ENCODE assay signal across 8 cellular contexts in the genomic region with DNA sequence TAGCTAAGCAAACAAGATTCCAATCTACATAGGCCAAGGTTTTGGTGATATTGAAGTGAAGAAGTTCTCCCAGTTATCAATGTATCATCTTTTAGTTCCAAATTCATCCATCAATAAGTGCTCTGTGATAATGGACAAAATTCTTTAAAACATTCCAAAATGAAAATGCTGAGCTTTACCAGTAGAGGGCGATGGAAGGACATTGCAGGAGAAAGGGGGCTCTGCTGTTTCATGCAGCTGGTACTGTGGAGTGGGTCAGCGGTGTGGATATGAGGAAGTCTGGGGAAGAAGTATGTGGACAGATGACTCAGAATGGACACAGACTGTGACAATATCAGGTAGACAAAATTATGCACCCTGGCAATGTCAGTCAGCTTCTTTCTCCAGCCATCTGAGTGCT. TPM values are rescaled to one million over a fixed set of nuclear protein-coding genes. Genes with fewer than 3 reads are reported as not detected.
A peak's percentile ranks its signal among the peaks of the same experiment; 100 is the strongest.
DNase-seq lines count a peak whose midpoint lies in the region; ATAC-seq and TF ChIP-seq lines count a peak whose summit lies in the region.

No MANE protein-coding gene starts in this region.

- H3K4me3 Mint-ChIP-seq in WTC11: no peak overlapping the region
- H3K4me3 Mint-ChIP-seq in activated T-helper 2 cell treated with anti-CD3 and anti-CD28 coated beads, Interferon-gamma antibody, Interleukin-2, Interleukin-4, amounts not matched to agents 10 μg/mL and 5 μg/mL and 100 μg/mL, durations not matched to agents 14 hours and 24 hours and 36 hours (ENCODE audit: low read depth): no peak overlapping the region
- H3K4me3 Mint-ChIP-seq in immature natural killer cell: no peak overlapping the region

- H3K4me1 ChIP-seq in left lung: no peaks in the 10 kb centered on the region

- intact Hi-C loops in left lung (cut with DNase I): no loop called here
- intact Hi-C loops in activated T-helper 2 cell treated with anti-CD3 and anti-CD28 coated beads, Interferon-gamma antibody, Interleukin-2, Interleukin-4, amounts not matched to agents 10 μg/mL and 5 μg/mL and 100 μg/mL, durations not matched to agents 14 hours and 24 hours and 36 hours (cut with micrococcal nuclease): no loop called here

- TF ChIP-seq CTCF in BJ (IDR thresholded peaks at IDR 0.05; ENCODE audit: insufficient read depth, low read depth, low read length) (peak; percentile 47), WTC11 (IDR thresholded peaks at IDR 0.05) (peak; percentile 40), left lung (IDR thresholded peaks at IDR 0.05) (peak in 1 of 2 donors; percentile 42)

- no peaks in the 10 kb centered on the region for H3K9me3 ChIP-seq in left lung

- H3K4me3 ChIP-seq in BJ (ENCODE audit: low read depth, low read length) (no peak overlapping the region), left lung (no peak overlapping the region)

- H3K36me3 Mint-ChIP-seq in WTC11 (peaks cover 12% of the 10 kb centered on the region), immature natural killer cell (no peaks in the 10 kb centered on the region)
- H3K36me3 Mint-ChIP-seq in activated T-helper 2 cell treated with anti-CD3 and anti-CD28 coated beads, Interferon-gamma antibody, Interleukin-2, Interleukin-4, amounts not matched to agents 10 μg/mL and 5 μg/mL and 100 μg/mL, durations not matched to agents 14 hours and 24 hours and 36 hours (ENCODE audit: low read depth): no peaks in the 10 kb centered on the region

- TF ChIP-seq POLR2A in GM18505 (IDR thresholded peaks at IDR 0.05; ENCODE audit: borderline replicate concordance, extremely low read depth, insufficient read depth, insufficient read length): no peak

- DNase-seq in BJ (ENCODE audit: low read depth): no peak
- DNase-seq in H4 (ENCODE audit: low spot score): peak; percentile 10
- no peak for DNase-seq in WTC11 (ENCODE audit: low spot score)
- DNase-seq in left lung: no peak
- no peak for DNase-seq in activated T-helper 2 cell treated with anti-CD3 and anti-CD28 coated beads, Interferon-gamma antibody, Interleukin-2, Interleukin-4, amounts not matched to agents 10 μg/mL and 5 μg/mL and 100 μg/mL, durations not matched to agents 14 hours and 24 hours and 36 hours (ENCODE audit: low spot score)
- no peak for DNase-seq in immature natural killer cell

- no peak overlapping the region for H3K27ac ChIP-seq in left lung

- H3K9me3 Mint-ChIP-seq in WTC11 (peaks cover 18% of the 10 kb centered on the region), immature natural killer cell (peaks cover 0 to 1% (median 0%) of the 10 kb centered on the region in 6 donors)
- H3K9me3 Mint-ChIP-seq in activated T-helper 2 cell treated with anti-CD3 and anti-CD28 coated beads, Interferon-gamma antibody, Interleukin-2, Interleukin-4, amounts not matched to agents 10 μg/mL and 5 μg/mL and 100 μg/mL, durations not matched to agents 14 hours and 24 hours and 36 hours: no peaks in the 10 kb centered on the region

- H3K4me1 Mint-ChIP-seq in WTC11 (no peaks in the 10 kb centered on the region), immature natural killer cell (no peaks in the 10 kb centered on the region)
- no peaks in the 10 kb centered on the region for H3K4me1 Mint-ChIP-seq in activated T-helper 2 cell treated with anti-CD3 and anti-CD28 coated beads, Interferon-gamma antibody, Interleukin-2, Interleukin-4, amounts not matched to agents 10 μg/mL and 5 μg/mL and 100 μg/mL, durations not matched to agents 14 hours and 24 hours and 36 hours (ENCODE audit: low read depth)

- POLR2A ChIA-PET in BJ (lab: Charles Lee): interaction anchor here (0.6 kb wide), 1 partner anchor 565 kb away, joined by 4 read pairs; no protein-coding TSS in a partner anchor
- POLR2A ChIA-PET in WTC11 (lab: Charles Lee): no interaction called here

- peak; percentile 36; the same call in 1 of the 2 replicates for ATAC-seq in WTC11
- peak; percentile 24 for ATAC-seq in left lung
- no peak for ATAC-seq in HG02763 (IDR thresholded peaks at IDR 0.05; ENCODE audit: unreplicated experiment)
- ATAC-seq in GM18505 (IDR thresholded peaks at IDR 0.05; ENCODE audit: unreplicated experiment): no peak

- H3K27me3 ChIP-seq in BJ (ENCODE audit: control insufficient read depth, insufficient read depth, low read length): no peaks in the 10 kb centered on the region
- peaks cover 0 to 11% of the 10 kb centered on the region in 2 donors for H3K27me3 ChIP-seq in left lung

- CTCF ChIA-PET in BJ (lab: Yijun Ruan, JAX) (interaction anchor here (0.7 to 2.0 kb wide), 9 partner anchors 9 to 665 kb away, joined by 3 to 7 read pairs (median 3); no protein-coding TSS in a partner anchor), WTC11 (lab: Charles Lee) (interaction anchor here (0.5 to 2.0 kb wide), 22 partner anchors 9 to 1134 kb away, joined by 3 to 9 read pairs (median 4); no protein-coding TSS in a partner anchor)

- no peaks in the 10 kb centered on the region for H3K36me3 ChIP-seq in BJ (ENCODE audit: control insufficient read depth, insufficient read depth, low read length)
- H3K36me3 ChIP-seq in left lung: no peaks in the 10 kb centered on the region

- H3K27me3 Mint-ChIP-seq in WTC11 (ENCODE audit: low read depth) (peaks cover 3% of the 10 kb centered on the region; the same call in 1 of the 2 replicates), immature natural killer cell (ENCODE audit: low read depth in 3 of 3) (peaks cover 3 to 16% (median 5%) of the 10 kb centered on the region in 3 donors)
- H3K27me3 Mint-ChIP-seq in activated T-helper 2 cell treated with anti-CD3 and anti-CD28 coated beads, Interferon-gamma antibody, Interleukin-2, Interleukin-4, amounts not matched to agents 10 μg/mL and 5 μg/mL and 100 μg/mL, durations not matched to agents 14 hours and 24 hours and 36 hours (ENCODE audit: low read depth): no peaks in the 10 kb centered on the region

- no peak overlapping the region for H3K27ac Mint-ChIP-seq in WTC11
- no peak overlapping the region for H3K27ac Mint-ChIP-seq in activated T-helper 2 cell treated with anti-CD3 and anti-CD28 coated beads, Interferon-gamma antibody, Interleukin-2, Interleukin-4, amounts not matched to agents 10 μg/mL and 5 μg/mL and 100 μg/mL, durations not matched to agents 14 hours and 24 hours and 36 hours
- H3K27ac Mint-ChIP-seq in immature natural killer cell: no peak overlapping the region

TF ChIP-seq in WTC11, 78 proteins besides CTCF, POLR2A, EP300 and RAD21:
- TF ChIP-seq, protein P1, sequence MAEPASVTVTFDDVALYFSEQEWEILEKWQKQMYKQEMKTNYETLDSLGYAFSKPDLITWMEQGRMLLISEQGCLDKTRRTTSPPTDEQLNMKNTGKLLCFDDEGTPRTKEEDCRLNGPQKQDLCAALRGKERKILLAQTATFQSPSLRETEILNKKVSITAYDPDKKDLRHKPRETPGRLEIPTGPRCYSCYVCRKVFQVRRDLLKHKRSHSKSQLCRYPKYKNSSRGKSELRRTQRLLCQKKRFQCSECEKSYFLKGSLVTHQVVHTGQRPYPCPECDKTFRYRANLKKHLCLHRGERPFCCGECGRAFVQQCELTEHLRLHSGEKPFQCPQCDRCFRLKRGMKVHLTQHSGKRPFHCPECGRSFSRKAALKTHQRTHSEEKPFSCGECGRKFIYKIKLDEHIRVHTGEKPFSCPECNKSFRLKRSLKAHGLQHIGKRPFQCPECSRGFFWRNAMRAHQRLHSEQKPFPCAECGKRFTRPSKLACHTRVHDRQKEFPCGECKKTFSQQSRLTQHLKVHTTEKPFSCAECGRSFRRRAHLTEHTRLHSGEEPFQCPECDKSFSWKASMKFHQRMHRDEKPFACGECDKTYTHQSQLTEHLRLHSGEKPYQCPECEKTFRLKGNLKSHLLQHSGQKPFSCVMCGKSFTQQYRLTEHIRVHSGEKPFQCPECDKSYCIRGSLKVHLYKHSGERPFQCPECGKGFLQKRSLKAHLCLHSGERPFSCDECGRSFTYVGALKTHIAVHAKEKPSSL (CRISPR knock-in tag; conservative IDR thresholded peaks at IDR 0.05): no peak
- TF ChIP-seq ZNF138 (CRISPR knock-in tag; conservative IDR thresholded peaks at IDR 0.05) (no peak), OVOL2 (CRISPR knock-in tag; IDR thresholded peaks at IDR 0.05; ENCODE audit: borderline replicate concordance) (no peak)
- TF ChIP-seq, protein P2, sequence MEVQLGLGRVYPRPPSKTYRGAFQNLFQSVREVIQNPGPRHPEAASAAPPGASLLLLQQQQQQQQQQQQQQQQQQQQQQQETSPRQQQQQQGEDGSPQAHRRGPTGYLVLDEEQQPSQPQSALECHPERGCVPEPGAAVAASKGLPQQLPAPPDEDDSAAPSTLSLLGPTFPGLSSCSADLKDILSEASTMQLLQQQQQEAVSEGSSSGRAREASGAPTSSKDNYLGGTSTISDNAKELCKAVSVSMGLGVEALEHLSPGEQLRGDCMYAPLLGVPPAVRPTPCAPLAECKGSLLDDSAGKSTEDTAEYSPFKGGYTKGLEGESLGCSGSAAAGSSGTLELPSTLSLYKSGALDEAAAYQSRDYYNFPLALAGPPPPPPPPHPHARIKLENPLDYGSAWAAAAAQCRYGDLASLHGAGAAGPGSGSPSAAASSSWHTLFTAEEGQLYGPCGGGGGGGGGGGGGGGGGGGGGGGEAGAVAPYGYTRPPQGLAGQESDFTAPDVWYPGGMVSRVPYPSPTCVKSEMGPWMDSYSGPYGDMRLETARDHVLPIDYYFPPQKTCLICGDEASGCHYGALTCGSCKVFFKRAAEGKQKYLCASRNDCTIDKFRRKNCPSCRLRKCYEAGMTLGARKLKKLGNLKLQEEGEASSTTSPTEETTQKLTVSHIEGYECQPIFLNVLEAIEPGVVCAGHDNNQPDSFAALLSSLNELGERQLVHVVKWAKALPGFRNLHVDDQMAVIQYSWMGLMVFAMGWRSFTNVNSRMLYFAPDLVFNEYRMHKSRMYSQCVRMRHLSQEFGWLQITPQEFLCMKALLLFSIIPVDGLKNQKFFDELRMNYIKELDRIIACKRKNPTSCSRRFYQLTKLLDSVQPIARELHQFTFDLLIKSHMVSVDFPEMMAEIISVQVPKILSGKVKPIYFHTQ (CRISPR knock-in tag; IDR thresholded peaks at IDR 0.05): no peak

RNA-seq across cellular contexts. Expression of a gene that starts 46.6 kb away (rescaled TPM):
- polyA plus RNA-seq in BJ (2011; rRNA removed) (not detected in 2 replicates), immature natural killer cell (under 1 TPM in 1 of 3 donors, not detected in 2; 0.27 TPM)
- polyA minus RNA-seq in BJ (2011; rRNA and poly(A)+ RNA removed): not detected in 2 replicates
- 2.9 and 3.9 TPM in 2 replicates for total RNA-seq in H4 (2014; rRNA removed; shearing (Covaris generic))
- total RNA-seq in WTC11 (2021) (6.9 to 8.1 TPM (median 7.3 TPM) in 3 replicates), left lung (1 to 10 TPM; 1.0 to 6.9 TPM)
- total RNA-seq in activated T-helper 2 cell treated with anti-CD3 and anti-CD28 coated beads, Interferon-gamma antibody, Interleukin-2, Interleukin-4, amounts not matched to agents 10 μg/mL and 5 μg/mL and 100 μg/mL, durations not matched to agents 14 hours and 24 hours and 36 hours: 0.25 and 0.30 TPM in 2 replicates

Comparison
In these comparisons a context has a peak if more than half of its experiments do, and no peak if none do; other contexts are left out.
1. ATAC-seq: peak in WTC11 (single experiment) and left lung (single experiment); none in HG02763 (single experiment) and GM18505 (single experiment).